11 cellular contexts compared by ENCODE assay signal in the genomic region with DNA sequence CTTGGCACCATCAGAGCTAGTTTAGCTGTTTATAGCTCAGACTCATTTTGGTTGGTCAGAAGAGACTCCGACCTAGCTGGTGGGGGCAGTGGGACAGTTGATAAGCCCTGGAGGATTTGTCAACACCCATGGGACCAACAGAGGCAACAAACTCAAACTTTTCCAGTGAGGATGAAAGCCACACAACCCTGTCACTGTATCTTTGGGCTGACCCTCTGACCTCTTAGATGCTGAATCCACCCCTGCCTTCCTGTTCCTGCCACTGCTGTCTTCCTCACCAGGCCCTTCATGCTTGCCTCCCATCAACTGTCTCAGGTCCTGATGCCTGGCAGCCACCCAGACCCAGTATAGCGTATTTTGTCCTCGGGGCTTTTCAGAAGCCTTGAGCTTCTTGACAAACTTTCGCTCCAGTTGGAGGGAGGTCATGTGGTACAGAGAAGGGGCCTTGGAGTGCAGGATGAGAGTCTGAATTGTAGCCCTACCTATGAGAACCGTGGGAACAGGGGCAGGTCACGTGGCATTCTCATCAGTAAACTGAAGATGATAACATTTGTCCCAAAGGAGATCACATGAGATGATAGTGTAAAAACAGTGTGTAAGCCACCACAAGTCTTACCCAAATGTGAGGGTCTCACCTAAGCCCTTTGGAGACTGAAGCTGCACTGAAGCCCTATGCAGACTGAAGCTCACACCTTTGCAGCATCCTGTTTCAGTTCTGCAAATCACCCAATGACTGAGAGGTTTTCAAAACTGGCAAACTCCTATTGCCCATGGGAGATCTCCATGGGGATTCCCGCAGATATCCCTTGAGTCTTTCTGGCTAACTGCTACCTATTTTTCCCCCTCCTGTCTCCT.
A peak's percentile ranks its signal among the peaks of the same experiment; 100 is the strongest.
DNase-seq lines count a peak whose midpoint lies in the region; ATAC-seq and TF ChIP-seq lines count a peak whose summit lies in the region.
"Had no signal": no experiment of that assay in that cellular context is flagged by ENCODE, and none has a peak within 500 bp of the region (broad histone marks: within the 10 kb centered on the region; RNA-seq: fewer than 3 reads in every experiment).

No MANE protein-coding gene starts in this region.

- peak overlapping the region; percentile 26 to 89 (median 41); a peak in 21 of 22 replicates for H3K4me2 ChIP-seq in BLaER1 treated with 17β-estradiol and CSF1 and Interleukin-3, amounts not matched to agents 10 nM and 100 nM
- no peak overlapping the region for H3K4me2 ChIP-seq in PC-3 (ENCODE audit: low read length)
- H3K4me2 ChIP-seq: A549 had no signal

- H3K36me3 ChIP-seq in BLaER1 treated with 17β-estradiol and CSF1 and Interleukin-3, amounts not matched to agents 10 nM and 100 nM = no peaks in the 10 kb centered on the region; a peak in 1 of 22 replicates
- H3K36me3 ChIP-seq in tibial nerve (no peaks in the 10 kb centered on the region), PC-3 (ENCODE audit: low read depth, low read length) (no peaks in the 10 kb centered on the region)

- BruUV-seq in PC-3 (replicated peaks; lab: Mats Ljungman, UMichigan) = no TSS peak

- H3K27me3 ChIP-seq in BLaER1 treated with 17β-estradiol and CSF1 and Interleukin-3, amounts not matched to agents 10 nM and 100 nM = no peaks in the 10 kb centered on the region
- H3K27me3 ChIP-seq in tibial nerve = no peaks in the 10 kb centered on the region
- H3K27me3 ChIP-seq in PC-3 (ENCODE audit: low read length) = 0 out of 2 replicates have a peak, but pooled peaks cover 6% of the 10 kb centered on the region

- H3K4me3 ChIP-seq in BLaER1 treated with 17β-estradiol and CSF1 and Interleukin-3, amounts not matched to agents 10 nM and 100 nM = no peak overlapping the region
- no peak overlapping the region for H3K4me3 ChIP-seq in tibial nerve
- H3K4me3 ChIP-seq in PC-3 (ENCODE audit: low read length) = no peak overlapping the region
- H3K4me3 ChIP-seq: A549 had no signal

- POLR2A ChIA-PET in PC-3 (lab: Charles Lee; ENCODE audit: unreplicated experiment) = no interaction called here

- peaks cover 21 to 100% (median 44%) of the 10 kb centered on the region in 10 experiments for H3K4me1 ChIP-seq in BLaER1 treated with 17β-estradiol and CSF1 and Interleukin-3, amounts not matched to agents 10 nM and 100 nM
- H3K4me1 ChIP-seq in tibial nerve (no peaks in the 10 kb centered on the region), PC-3 (ENCODE audit: insufficient read depth, low read length) (no peaks in the 10 kb centered on the region)
- H3K4me1 ChIP-seq: A549 had no signal

- DNase-seq in GM19238 (ENCODE audit: insufficient read length, low spot score) (peak; percentile 33), tibial nerve (ENCODE audit: low spot score in 2 of 2) (no peak), PC-3 (no peak), omental fat pad (ENCODE audit: low spot score) (no peak)
- DNase-seq in activated CD4-positive, alpha-beta T cell treated with anti-CD3 and anti-CD28 coated beads for 4 hours = no peak
- DNase-seq: amygdala, GDM1 had no signal

- H2AFZ ChIP-seq in PC-3 (ENCODE audit: low read length) = no peak overlapping the region

- H3K27ac ChIP-seq in BLaER1 treated with 17β-estradiol and CSF1 and Interleukin-3, amounts not matched to agents 10 nM and 100 nM = peak overlapping the region in 4 of 11 experiments; percentile 1 to 36 (median 26); a peak in 2 of 22 replicates
- H3K27ac ChIP-seq in tibial nerve (no peak overlapping the region), PC-3 (ENCODE audit: low read length) (no peak overlapping the region)
- H3K27ac ChIP-seq: A549 had no signal

- H3K79me2 ChIP-seq in PC-3 (ENCODE audit: low read length) = no peaks in the 10 kb centered on the region

- TF ChIP-seq EP300 in tibial nerve (IDR thresholded peaks at IDR 0.05) = no peak

- no peak for TF ChIP-seq POLR2A in tibial nerve (IDR thresholded peaks at IDR 0.05)

- ATAC-seq in HG02623 (IDR thresholded peaks at IDR 0.05; ENCODE audit: unreplicated experiment) (peak; percentile 70), HG03439 (IDR thresholded peaks at IDR 0.05; ENCODE audit: unreplicated experiment) (peak; percentile 66), PC-3 (no peak), omental fat pad (ENCODE audit: low FRiP score) (no peak)
- ATAC-seq: A549 had no signal

- peaks cover 0 to 5% (median 0%) of the 10 kb centered on the region in 11 experiments; a peak in 2 of 22 replicates for H3K9me3 ChIP-seq in BLaER1 treated with 17β-estradiol and CSF1 and Interleukin-3, amounts not matched to agents 10 nM and 100 nM (replicated peaks in 1 of 11)
- H3K9me3 ChIP-seq in tibial nerve (no peaks in the 10 kb centered on the region), PC-3 (ENCODE audit: low read length) (no peaks in the 10 kb centered on the region)
- H3K9me3 ChIP-seq: A549 had no signal

- no peaks in the 10 kb centered on the region for H4K20me1 ChIP-seq in BLaER1 treated with 17β-estradiol and CSF1 and Interleukin-3, amounts not matched to agents 10 nM and 100 nM
- H4K20me1 ChIP-seq in PC-3 (ENCODE audit: low read length) = no peaks in the 10 kb centered on the region

- no peak overlapping the region for H3K9ac ChIP-seq in BLaER1 treated with 17β-estradiol and CSF1 and Interleukin-3, amounts not matched to agents 10 nM and 100 nM
- no peak overlapping the region for H3K9ac ChIP-seq in PC-3 (ENCODE audit: low read length)

- no peaks in the 10 kb centered on the region for H3F3A ChIP-seq in PC-3 (ENCODE audit: low read length, unreplicated experiment)

- TF ChIP-seq CTCF in tibial nerve (IDR thresholded peaks at IDR 0.05) (no peak), PC-3 (conservative IDR thresholded peaks at IDR 0.05; ENCODE audit: low read depth, low read length) (no peak), omental fat pad (IDR thresholded peaks at IDR 0.05) (no peak)

- intact Hi-C loops in PC-3 (cut with micrococcal nuclease) = no loop called here

- CTCF ChIA-PET in PC-3 (lab: Charles Lee) = no interaction called here

- WGBS in tibial nerve, 2 donors = 82 to 89% methylated on average over 7 of the region's 7 CpGs

- H3K9me2 ChIP-seq in PC-3 (replicated peaks; ENCODE audit: low read length) = no peaks in the 10 kb centered on the region; the same call in 1 of the 2 replicates

Comparison
In these comparisons a context has a peak if more than half of its experiments do, and no peak if none do; other contexts are left out.
1. ATAC-seq: peak in HG02623 (single experiment) and HG03439 (single experiment); none in PC-3 (single experiment) and omental fat pad (single experiment).